In the genomic region with DNA sequence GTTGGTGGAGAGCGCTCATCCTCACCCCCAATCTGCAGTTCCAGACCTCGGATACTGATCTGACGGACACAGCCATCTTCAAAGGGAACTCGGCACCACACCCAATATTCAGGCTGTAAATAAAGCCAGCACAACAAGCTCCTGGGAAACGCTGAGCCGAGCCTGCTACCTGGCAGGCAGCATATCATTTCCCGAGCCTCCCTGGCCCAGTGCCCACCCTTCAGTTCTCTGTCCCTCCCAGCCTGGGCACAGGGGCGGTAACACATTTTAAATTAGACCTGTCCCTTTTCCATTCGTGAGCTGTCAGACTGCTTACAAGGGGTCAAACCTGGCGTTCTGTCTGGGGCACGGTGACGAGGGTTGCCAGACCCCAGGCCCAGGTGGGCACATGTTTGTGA, we compare ENCODE assay signal across 16 cellular contexts.
A peak's percentile ranks its signal among the peaks of the same experiment; 100 is the strongest.
DNase-seq lines count a peak whose midpoint lies in the region; ATAC-seq, FAIRE-seq and TF ChIP-seq lines count a peak whose summit lies in the region.
"Had no signal": no experiment of that assay in that cellular context is flagged by ENCODE, and none has a peak within 500 bp of the region (broad histone marks: within the 10 kb centered on the region; RNA-seq: fewer than 3 reads in every experiment).

No MANE protein-coding gene starts in this region.

- H3K4me1 ChIP-seq in kidney (ENCODE audit: control insufficient read depth in 1 of 2, insufficient read depth in 1 of 2, low read depth in 1 of 2, low read length in 2 of 2) = no peaks in the 10 kb centered on the region

- no peak for FAIRE-seq in kidney (lab: Jason Lieb, UNC)
- FAIRE-seq: colon had no signal

- H3K4me3 ChIP-seq in kidney (ENCODE audit: low read length in 2 of 2) = no peak overlapping the region
- H3K4me3 ChIP-seq: sigmoid colon had no signal

- no peaks in the 10 kb centered on the region for H3K36me3 ChIP-seq in kidney (ENCODE audit: control insufficient read depth in 1 of 2, insufficient read depth in 2 of 2, low read length in 2 of 2)
- H3K36me3 ChIP-seq: sigmoid colon had no signal

- intact Hi-C loops in kidney (cut with DNase I) (no loop called here), sciatic nerve (cut with DNase I) (no loop called here)

- no peak overlapping the region for H3K9ac ChIP-seq in kidney (ENCODE audit: low read length in 2 of 2)

- no peak for TF ChIP-seq CTCF in kidney (IDR thresholded peaks at IDR 0.05; ENCODE audit: borderline replicate concordance, extremely low read depth, insufficient read depth)

- H3K27ac ChIP-seq in kidney (ENCODE audit: low read depth in 2 of 2, low read length in 2 of 2) (no peak overlapping the region), caudate nucleus (ENCODE audit: low read depth, low read length) (no peak overlapping the region)

- peaks cover 0 to 34% of the 10 kb centered on the region in 2 donors for H3K9me3 ChIP-seq in kidney (ENCODE audit: control insufficient read depth in 1 of 2, low read length in 2 of 2)

- ATAC-seq in sciatic nerve (peak; percentile 19), GM21786 (IDR thresholded peaks at IDR 0.05; ENCODE audit: unreplicated experiment) (no peak)
- ATAC-seq: left colon; naive thymus-derived CD4-positive, alpha-beta T cell had no signal

- DNase-seq in LoVo (ENCODE audit: low spot score) (peak; percentile 32), cerebellar cortex (ENCODE audit: low spot score) (peak; percentile 24), kidney (peak; percentile 77), sciatic nerve (ENCODE audit: low spot score) (no peak), caudate nucleus (lab: John Stamatoyannopoulos, UW) (no peak), NCI-H2196 (lab: John Stamatoyannopoulos, UW; ENCODE audit: unreplicated experiment) (no peak)
- no peak for DNase-seq in central memory CD4-positive, alpha-beta T cell
- DNase-seq: AML-193; left colon; MM.1S; naive thymus-derived CD4-positive, alpha-beta T cell; NCI-H226; sigmoid colon; stimulated activated naive CD4-positive, alpha-beta T cell had no signal

Comparison
In these comparisons a context has a peak if more than half of its experiments do, and no peak if none do; other contexts are left out.
1. DNase-seq: peak in LoVo (single experiment), cerebellar cortex (single experiment) and kidney (single experiment); none in sciatic nerve (single experiment), caudate nucleus (0 of 61), NCI-H2196 (single experiment) and central memory CD4-positive, alpha-beta T cell (single experiment).